16 cellular contexts compared by ENCODE assay signal in the genomic region with DNA sequence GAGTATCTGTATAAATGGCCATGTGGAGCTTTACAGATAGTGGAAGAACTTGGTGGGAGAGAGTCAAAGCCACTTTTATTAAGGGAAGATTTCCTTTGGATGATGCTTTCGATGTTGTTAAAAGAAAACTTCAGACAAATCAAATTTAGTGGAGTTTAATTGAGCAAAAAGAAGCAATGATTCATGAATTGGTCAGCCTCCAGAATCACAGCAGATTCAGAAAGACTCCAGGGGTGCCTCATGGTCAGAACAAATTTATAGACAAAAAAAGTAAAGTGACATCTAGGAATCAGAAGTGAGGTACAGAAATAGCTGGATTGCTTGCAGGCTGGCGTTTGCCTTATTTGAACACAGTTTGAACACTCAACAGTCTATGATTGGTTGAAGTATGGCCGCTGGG. TPM values are rescaled to one million over a fixed set of nuclear protein-coding genes. Genes with fewer than 3 reads are reported as not detected.
DNase-seq lines count a peak whose midpoint lies in the region; TF ChIP-seq lines count a peak whose summit lies in the region.
"Had no signal": no experiment of that assay in that cellular context is flagged by ENCODE, and none has a peak within 500 bp of the region (broad histone marks: within the 10 kb centered on the region; RNA-seq: fewer than 3 reads in every experiment).

No MANE protein-coding gene starts in this region.

- H3K27me3 ChIP-seq in GM23248 (replicated peaks; ENCODE audit: insufficient read depth), result no peaks in the 10 kb centered on the region
- peaks cover 5% of the 10 kb centered on the region for H3K27me3 ChIP-seq in adipocyte (replicated peaks; ENCODE audit: control insufficient read depth, insufficient read depth, low read length)
- no peaks in the 10 kb centered on the region for H3K27me3 ChIP-seq in neutrophil

- in situ Hi-C loops in GM23248 (cut with MboI), result no loop called here

- no peaks in the 10 kb centered on the region for H3K79me2 ChIP-seq in GM23248 (ENCODE audit: insufficient read depth)

- no peak overlapping the region for H2AFZ ChIP-seq in GM23248

- H3K27ac ChIP-seq in GM23248 (no peak overlapping the region), neutrophil (peak overlapping the region; percentile 78)
- H3K27ac ChIP-seq: A549 had no signal

- H3K36me3 ChIP-seq in GM23248 (ENCODE audit: low read depth) (no peaks in the 10 kb centered on the region), adipocyte (ENCODE audit: control insufficient read depth, insufficient read depth, low read length, severe bottlenecking) (no peaks in the 10 kb centered on the region), neutrophil (no peaks in the 10 kb centered on the region)
- H3K36me3 ChIP-seq: BE2C had no signal

- no peak overlapping the region for H3K4me2 ChIP-seq in GM23248 (ENCODE audit: unreplicated experiment)
- H3K4me2 ChIP-seq: A549 had no signal

- H3K9ac ChIP-seq in GM23248 (no peak overlapping the region), adipocyte (ENCODE audit: low read length) (no peak overlapping the region)

- 58 to 62% methylated on average over 3 of the region's 3 CpGs for WGBS in GM23248 (ENCODE audit: low coverage in 1 of 2, low lambda C conversion rate in 2 of 2, missing lambda C conversion rate in 2 of 2), 2 experiments

- no peaks in the 10 kb centered on the region for H3K9me2 ChIP-seq in GM23248 (ENCODE audit: insufficient read depth)

- H3K4me1 ChIP-seq in GM23248 (ENCODE audit: insufficient read depth) (peaks cover 12% of the 10 kb centered on the region), adipocyte (ENCODE audit: control insufficient read depth, insufficient read depth, low read length) (no peaks in the 10 kb centered on the region), neutrophil (ENCODE audit: control insufficient read depth in 1 of 2, insufficient read depth in 1 of 2, low read depth in 1 of 2, low read length in 1 of 2) (peaks cover 51 to 74% of the 10 kb centered on the region in 2 experiments)
- H3K4me1 ChIP-seq: A549, BE2C had no signal

- H4K20me1 ChIP-seq in GM23248 (ENCODE audit: insufficient read depth), result no peaks in the 10 kb centered on the region

- H3F3A ChIP-seq in GM23248 (ENCODE audit: insufficient read depth), result peaks cover 11% of the 10 kb centered on the region

- TF ChIP-seq CTCF in neutrophil (IDR thresholded peaks at IDR 0.05), result no peak

- H3K9me3 ChIP-seq in GM23248 (ENCODE audit: low read depth) (no peaks in the 10 kb centered on the region), adipocyte (ENCODE audit: control insufficient read depth, low read length) (no peaks in the 10 kb centered on the region), neutrophil (no peaks in the 10 kb centered on the region)
- H3K9me3 ChIP-seq: A549, BE2C had no signal

- H3K4me3 ChIP-seq in GM23248 (no peak overlapping the region), adipocyte (ENCODE audit: low read length) (no peak overlapping the region), neutrophil (ENCODE audit: low read depth in 1 of 2, low read length in 1 of 2) (no peak overlapping the region)
- H3K4me3 ChIP-seq: A549, GM12878 had no signal

- DNase-seq in GM23248, result peak; percentile 45
- DNase-seq in adipocyte (ENCODE audit: low read depth), result peak; percentile 29
- no peak for DNase-seq in SKM-1 treated with dmso at 0.1 percent for 144 hours (lab: John Stamatoyannopoulos, UW; ENCODE audit: unreplicated experiment)
- DNase-seq in GOT3 (lab: John Stamatoyannopoulos, UW), result no peak
- DNase-seq in CD1c-positive myeloid dendritic cell (ENCODE audit: extremely low spot score), result no peak
- DNase-seq: BE2C, DMS53, KG1 had no signal

RNA-seq across cellular contexts. Expression of a gene that starts 5.3 kb away (rescaled TPM):
- 6.1 and 6.3 TPM in 2 replicates for total RNA-seq in GM23248 (2014; rRNA removed; shearing (Covaris generic))
- polyA plus RNA-seq in GM23248 (2016; fragmentation: Nextera tagmentation; extraction: Ambion mirVana), result 6.6 and 8.9 TPM in 2 replicates
- total RNA-seq: G401, GM12878, H1, HT-29 had no signal
- polyA plus RNA-seq: A549, CD14-positive monocyte, H1, IgD-negative memory B cell had no signal

RNA-seq across cellular contexts. Expression of a gene that starts 55.1 kb away (rescaled TPM):
- 14.1 and 31.5 TPM in 2 replicates for total RNA-seq in GM23248 (2014; rRNA removed; shearing (Covaris generic))
- polyA plus RNA-seq in GM23248 (2016; fragmentation: Nextera tagmentation; extraction: Ambion mirVana), result 17.9 and 21.7 TPM in 2 replicates

Comparison
In these comparisons a context has a peak if more than half of its experiments do, and no peak if none do; other contexts are left out.
1. DNase-seq: peak in GM23248 (single experiment) and adipocyte (single experiment); none in SKM-1 treated with dmso at 0.1 percent for 144 hours (single experiment), GOT3 (single experiment) and CD1c-positive myeloid dendritic cell (single experiment).